In genomic region chr6:157602521-157603288, GRCh38 we compare ENCODE assay signal across 16 cellular contexts.
DNase-seq lines count a peak whose midpoint lies in the region; ATAC-seq and TF ChIP-seq lines count a peak whose summit lies in the region.
"Had no signal": no experiment of that assay in that cellular context is flagged by ENCODE, and none has a peak within 500 bp of the region (broad histone marks: within the 10 kb centered on the region; RNA-seq: fewer than 3 reads in every experiment).

No MANE protein-coding gene starts in this region.

- intact Hi-C loops in left lung (cut with DNase I): no loop called here

- no peak for ATAC-seq in activated CD8-positive, alpha-beta memory T cell treated with anti-CD3 and anti-CD28 coated beads, Interleukin-2, amount 10 ng/mL, durations not matched to agents 7 days and 5 days
- ATAC-seq in left lung (peak; percentile 93), HG02610 (IDR thresholded peaks at IDR 0.05; ENCODE audit: unreplicated experiment) (no peak), HG02885 (IDR thresholded peaks at IDR 0.05; ENCODE audit: poor library complexity, unreplicated experiment) (no peak), GM21528 (IDR thresholded peaks at IDR 0.05; ENCODE audit: low FRiP score, unreplicated experiment) (no peak)
- no peak for ATAC-seq in stimulated activated memory B cell treated with anti-CD40 and anti-IgM and Interleukin-4, amounts not matched to agents 10 μg/mL and 1 μg/mL and 100 μg/mL, for 72 hours

- H3K4me1 Mint-ChIP-seq in activated CD8-positive, alpha-beta memory T cell treated with anti-CD3 and anti-CD28 coated beads, Interleukin-2, amount 10 ng/mL, durations not matched to agents 7 days and 5 days: peaks cover 3% of the 10 kb centered on the region
- peaks cover 66% of the 10 kb centered on the region for H3K4me1 Mint-ChIP-seq in stimulated activated memory B cell treated with anti-CD40 and anti-IgM and Interleukin-4, amounts not matched to agents 10 μg/mL and 1 μg/mL and 100 μg/mL, for 72 hours

- no peaks in the 10 kb centered on the region for H3K27me3 Mint-ChIP-seq in activated CD8-positive, alpha-beta memory T cell treated with anti-CD3 and anti-CD28 coated beads, Interleukin-2, amount 10 ng/mL, durations not matched to agents 7 days and 5 days
- H3K27me3 Mint-ChIP-seq in stimulated activated memory B cell treated with anti-CD40 and anti-IgM and Interleukin-4, amounts not matched to agents 10 μg/mL and 1 μg/mL and 100 μg/mL, for 72 hours: no peaks in the 10 kb centered on the region
- H3K27me3 Mint-ChIP-seq: CD8-positive, alpha-beta memory T cell had no signal

- H3K27me3 ChIP-seq in left lung: no peaks in the 10 kb centered on the region

- no peaks in the 10 kb centered on the region for H3K36me3 ChIP-seq in left lung
- H3K36me3 ChIP-seq: HAP-1 had no signal

- no peaks in the 10 kb centered on the region for H3K36me3 Mint-ChIP-seq in activated CD8-positive, alpha-beta memory T cell treated with anti-CD3 and anti-CD28 coated beads, Interleukin-2, amount 10 ng/mL, durations not matched to agents 7 days and 5 days
- H3K36me3 Mint-ChIP-seq in stimulated activated memory B cell treated with anti-CD40 and anti-IgM and Interleukin-4, amounts not matched to agents 10 μg/mL and 1 μg/mL and 100 μg/mL, for 72 hours: peaks cover 24% of the 10 kb centered on the region

- H3K4me3 ChIP-seq in left lung: no peak overlapping the region
- H3K4me3 ChIP-seq: HAP-1 had no signal

- CTCF ChIA-PET in activated CD8-positive, alpha-beta memory T cell treated with anti-CD3 and anti-CD28 coated beads, Interleukin-2, amount 10 ng/mL, durations not matched to agents 7 days and 5 days (lab: Charles Lee): interaction anchor here (1.2 kb wide), 1 partner anchor 64 kb away, joined by 3 read pairs; no protein-coding TSS in a partner anchor

- H3K9me3 Mint-ChIP-seq in activated CD8-positive, alpha-beta memory T cell treated with anti-CD3 and anti-CD28 coated beads, Interleukin-2, amount 10 ng/mL, durations not matched to agents 7 days and 5 days (ENCODE audit: low read depth): no peaks in the 10 kb centered on the region
- no peaks in the 10 kb centered on the region for H3K9me3 Mint-ChIP-seq in stimulated activated memory B cell treated with anti-CD40 and anti-IgM and Interleukin-4, amounts not matched to agents 10 μg/mL and 1 μg/mL and 100 μg/mL, for 72 hours
- H3K9me3 Mint-ChIP-seq: CD8-positive, alpha-beta memory T cell had no signal

- peaks cover 1 to 3% of the 10 kb centered on the region in 2 donors for H3K4me1 ChIP-seq in left lung
- H3K4me1 ChIP-seq: HAP-1 had no signal

- H3K4me3 Mint-ChIP-seq in activated CD8-positive, alpha-beta memory T cell treated with anti-CD3 and anti-CD28 coated beads, Interleukin-2, amount 10 ng/mL, durations not matched to agents 7 days and 5 days: no peak overlapping the region
- H3K4me3 Mint-ChIP-seq in stimulated activated memory B cell treated with anti-CD40 and anti-IgM and Interleukin-4, amounts not matched to agents 10 μg/mL and 1 μg/mL and 100 μg/mL, for 72 hours: no peak overlapping the region
- H3K4me3 Mint-ChIP-seq: CD8-positive, alpha-beta memory T cell had no signal

- H3K27ac ChIP-seq in left lung: no peak overlapping the region

- no peaks in the 10 kb centered on the region for H3K9me3 ChIP-seq in left lung
- H3K9me3 ChIP-seq: HAP-1, SK-N-SH had no signal

- no peak overlapping the region for H3K27ac Mint-ChIP-seq in activated CD8-positive, alpha-beta memory T cell treated with anti-CD3 and anti-CD28 coated beads, Interleukin-2, amount 10 ng/mL, durations not matched to agents 7 days and 5 days
- peak overlapping the region; percentile 54 for H3K27ac Mint-ChIP-seq in stimulated activated memory B cell treated with anti-CD40 and anti-IgM and Interleukin-4, amounts not matched to agents 10 μg/mL and 1 μg/mL and 100 μg/mL, for 72 hours

- TF ChIP-seq CTCF in left lung (IDR thresholded peaks at IDR 0.05): no peak

- DNase-seq in activated CD8-positive, alpha-beta memory T cell treated with anti-CD3 and anti-CD28 coated beads, Interleukin-2, amount 10 ng/mL, durations not matched to agents 7 days and 5 days: peak; percentile 27
- DNase-seq in activated CD8-positive, alpha-beta memory T cell treated with anti-CD3 and anti-CD28 coated beads, Interleukin-2, amount 50 U/mL, for 4 hours: no peak
- no peak for DNase-seq in left lung
- DNase-seq: C1 segment of cervical spinal cord; CD8-positive, alpha-beta memory T cell; KBM-7; NCI-H1694 treated with DMSO at 0.1 percent for 48 hours; NCI-H446; OCI-M1; SHP77; SK-N-SH had no signal
